In the genomic region with DNA sequence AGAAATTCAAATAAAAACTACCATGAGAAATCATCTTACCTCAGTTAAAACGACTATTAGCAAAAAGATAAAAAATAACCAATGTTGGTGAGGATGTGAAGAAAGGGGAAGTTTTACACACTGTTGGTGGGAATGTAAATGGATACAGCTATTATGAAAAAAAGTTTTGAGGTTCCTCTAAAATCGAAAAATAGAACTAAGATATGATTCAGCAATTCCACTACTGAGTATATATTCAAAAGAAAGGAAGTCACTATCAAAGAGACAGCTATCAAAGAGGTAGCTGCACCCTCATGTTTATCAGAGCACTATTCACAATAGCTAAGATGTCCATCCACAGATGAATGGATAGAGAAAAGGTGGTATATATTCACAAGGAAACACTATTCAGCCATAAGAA, we compare ENCODE assay signal across 18 cellular contexts.
"Had no signal": no experiment of that assay in that cellular context is flagged by ENCODE, and none has a peak within 500 bp of the region (broad histone marks: within the 10 kb centered on the region; RNA-seq: fewer than 3 reads in every experiment).

No MANE protein-coding gene starts in this region.

- DNase-seq: activated CD4-positive, alpha-beta T cell treated with anti-CD3 and anti-CD28 coated beads for 36 hours; activated CD4-positive, alpha-beta T cell treated with anti-CD3 and anti-CD28 coated beads, Interleukin-2, amount 50 U/mL, for 4 hours; activated gamma-delta T cell; activated naive CD4-positive, alpha-beta T cell treated with anti-CD3 and anti-CD28 coated beads, Interleukin-2, amount 50 U/mL, for 16 hours; anterior cingulate cortex; body of pancreas; cortex of kidney; head of caudate nucleus; left ventricle myocardium superior; nephron progenitor cell; nucleus accumbens; right cardiac atrium; stimulated activated CD4-positive, alpha-beta T cell treated with anti-CD3 and anti-CD28 coated beads, Interleukin-12 subunit alpha, Interleukin-12 subunit beta, amount 100 ng/mL, for 4 hours; stimulated activated CD4-positive, alpha-beta T cell treated with anti-CD3 and anti-CD28 coated beads, Interleukin-4, amount 100 ng/mL, for 4 hours; substantia nigra; tibial artery had no signal

- ATAC-seq: activated CD4-positive, alpha-beta T cell treated with anti-CD3 and anti-CD28 coated beads for 36 hours; body of pancreas; gastroesophageal sphincter; left ventricle myocardium superior; right cardiac atrium; WTC11 had no signal
